In the genomic region with DNA sequence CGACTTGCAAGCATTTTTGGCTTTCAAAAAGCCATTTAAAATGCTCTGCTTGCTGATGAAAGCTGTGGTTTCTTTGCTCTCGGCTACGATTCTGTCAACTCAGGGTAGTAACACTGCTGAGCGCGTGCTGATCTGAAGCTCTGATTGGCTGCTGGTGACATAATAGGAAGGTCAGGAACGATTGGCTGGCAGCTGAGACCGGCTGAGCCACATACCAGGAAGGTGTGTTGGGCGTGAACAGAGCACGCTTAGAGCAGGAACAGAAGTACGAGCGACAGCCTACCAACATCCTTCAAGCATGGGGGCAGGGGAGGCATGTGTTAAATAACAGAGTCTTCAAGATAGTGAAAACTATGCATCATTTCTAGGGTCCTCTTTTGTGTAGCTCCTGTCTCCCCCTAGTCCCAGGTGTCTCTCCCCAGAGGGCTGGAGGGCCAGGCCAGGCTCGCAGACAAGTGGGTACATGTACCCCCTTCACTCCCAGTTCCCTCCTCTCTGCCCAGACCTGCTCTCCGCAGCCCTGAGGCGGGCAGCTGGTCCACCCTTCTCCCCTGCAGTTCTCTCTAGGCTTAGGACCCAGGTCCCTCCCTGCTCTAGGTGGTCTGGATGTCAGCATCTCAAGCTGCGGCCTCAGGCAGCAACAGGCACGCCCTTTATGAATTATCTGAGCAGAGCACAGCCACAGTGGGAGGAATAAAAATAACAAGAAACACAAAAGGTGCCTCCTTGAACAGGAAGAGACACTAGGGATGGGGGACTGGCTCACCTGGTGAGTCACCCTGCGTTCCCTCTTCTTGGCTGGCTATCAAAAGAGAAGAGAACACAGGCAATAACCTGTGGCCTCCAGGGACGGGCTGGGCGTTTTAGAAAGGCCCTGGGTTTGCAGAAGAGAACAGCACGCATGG, we compare ENCODE assay signal across 1 cellular context.
TF ChIP-seq lines count a peak whose summit lies in the region.

No MANE protein-coding gene starts in this region.

TF ChIP-seq in IMR-90, 13 proteins besides CTCF, POLR2A, EP300 and RAD21 (continued from another document):
- TF ChIP-seq ELK1 (IDR thresholded peaks at IDR 0.05; ENCODE audit: borderline replicate concordance, low read depth, low read length) = no peak
- no peak for TF ChIP-seq NFE2L2 (IDR thresholded peaks at IDR 0.05; ENCODE audit: low read depth, low read length)
- TF ChIP-seq MAFK (IDR thresholded peaks at IDR 0.05; ENCODE audit: low read depth, low read length) = peak; percentile 26; the same call in 1 of the 2 replicates
- TF ChIP-seq CHD1 (IDR thresholded peaks at IDR 0.05; ENCODE audit: low read depth, low read length) = no peak
- no peak for TF ChIP-seq MXI1 (IDR thresholded peaks at IDR 0.05; ENCODE audit: borderline replicate concordance, low read depth, low read length)
- TF ChIP-seq MAZ (IDR thresholded peaks at IDR 0.05; ENCODE audit: borderline replicate concordance, low read depth, low read length) = no peak
- peak; percentile 84 for TF ChIP-seq RFX5 (IDR thresholded peaks at IDR 0.05; ENCODE audit: low read depth, low read length)
- TF ChIP-seq BHLHE40 (IDR thresholded peaks at IDR 0.05; ENCODE audit: low read depth, low read length) = no peak; the same call in 1 of the 2 replicates
- TF ChIP-seq FOS (IDR thresholded peaks at IDR 0.05; ENCODE audit: low read depth, low read length) = no peak
TF ChIP-seq in IMR-90: peak in this region for 2.
